In the genomic region with DNA sequence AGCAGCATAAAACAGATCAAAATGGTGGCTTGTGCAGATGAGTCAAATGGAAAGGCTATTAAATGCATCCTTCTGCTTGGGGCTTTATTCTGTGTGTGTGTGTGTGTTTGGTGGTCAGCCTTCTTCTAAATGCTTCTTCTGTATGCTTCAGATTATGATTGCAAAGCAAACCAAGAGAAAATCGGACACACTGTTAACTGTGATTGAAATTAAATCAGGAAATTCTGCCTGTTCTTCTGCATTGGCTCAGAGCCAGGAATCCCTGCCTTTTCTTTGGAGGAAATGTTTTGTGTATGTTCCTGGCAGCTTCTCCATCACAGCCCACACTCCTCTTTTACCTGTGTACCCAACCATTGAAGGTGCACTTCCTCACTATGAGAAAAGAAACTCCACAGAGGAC, we compare ENCODE assay signal across 28 cellular contexts. TPM values are rescaled to one million over a fixed set of nuclear protein-coding genes. Genes with fewer than 3 reads are reported as not detected.
"Had no signal": no experiment of that assay in that cellular context is flagged by ENCODE, and none has a peak within 500 bp of the region (broad histone marks: within the 10 kb centered on the region; RNA-seq: fewer than 3 reads in every experiment).

No MANE protein-coding gene starts in this region.

- ATAC-seq: activated CD4-positive, alpha-beta T cell treated with anti-CD3 and anti-CD28 coated beads for 36 hours; activated T-cell treated with anti-CD3 and anti-CD28 coated beads, Interleukin-2, amount 50 U/mL, for 72 hours; Panc1; Right ventricle myocardium inferior had no signal

- H3K9me3 ChIP-seq: MG63 had no signal

- DNase-seq: activated CD4-positive, alpha-beta memory T cell treated with anti-CD3 and anti-CD28 coated beads, Interleukin-2, amount 10 ng/mL, durations not matched to agents 7 days and 5 days; activated CD4-positive, alpha-beta T cell treated with anti-CD3 and anti-CD28 coated beads for 36 hours; activated CD4-positive, alpha-beta T cell treated with anti-CD3 and anti-CD28 coated beads, Interleukin-2, amount 50 U/mL, for 1 hour; activated CD8-positive, alpha-beta memory T cell treated with anti-CD3 and anti-CD28 coated beads, Interleukin-2, amount 50 U/mL, for 4 hours; activated gamma-delta T cell treated with Interleukin-2 at 50 U/mL for 16 hours; activated naive CD4-positive, alpha-beta T cell treated with anti-CD3 and anti-CD28 coated beads, Interleukin-2, amount 10 ng/mL, durations not matched to agents 7 days and 5 days; activated naive CD8-positive, alpha-beta T cell treated with anti-CD3 and anti-CD28 coated beads for 36 hours; activated T-cell treated with anti-CD3 and anti-CD28 coated beads, Interleukin-2, amount 50 U/mL, for 72 hours; brain microvascular endothelial cell; MG63; MV-4-11; NCI-H1092 treated with DMSO at 0.1 percent for 48 hours; NCI-H1436 treated with DMSO at 0.1 percent for 48 hours; NCI-H187; NCI-H2107; NCI-H510A treated with DMSO at 0.1 percent for 48 hours; NCI-H69; NK-92 treated with Interleukin-12 subunit alpha and Interleukin-12 subunit beta, amount 100 ng/mL, for 24 hours; OCI-M1; RPMI8226; T-helper 1 cell; WERI-Rb-1 had no signal

- H3K27ac ChIP-seq: brain microvascular endothelial cell, cardiac muscle cell, SK-N-MC, WERI-Rb-1 had no signal

- H3K36me3 ChIP-seq: brain microvascular endothelial cell, cardiac muscle cell, MG63, WERI-Rb-1 had no signal

- H3K27me3 ChIP-seq: brain microvascular endothelial cell, cardiac muscle cell, MG63 had no signal

- H3K4me3 ChIP-seq: cardiac muscle cell, MG63, SK-N-MC had no signal

RNA-seq across cellular contexts. Expression of a gene that starts 22.3 kb away (rescaled TPM):
- total RNA-seq: activated CD4-positive, alpha-beta memory T cell treated with anti-CD3 and anti-CD28 coated beads, Interleukin-2, amount 10 ng/mL, durations not matched to agents 7 days and 5 days; activated CD4-positive, alpha-beta T cell treated with anti-CD3 and anti-CD28 coated beads for 36 hours; activated naive CD8-positive, alpha-beta T cell treated with anti-CD3 and anti-CD28 coated beads for 36 hours; activated T-cell treated with anti-CD3 and anti-CD28 coated beads, Interleukin-2, amount 50 U/mL, for 72 hours; activated T-helper 2 cell treated with anti-CD3 and anti-CD28 coated beads, Interferon-gamma antibody, Interleukin-2, Interleukin-4, amounts not matched to agents 10 μg/mL and 5 μg/mL and 100 μg/mL, durations not matched to agents 14 hours and 24 hours and 36 hours; T-helper 2 cell treated with Interferon-gamma antibody and Interleukin-4, amounts not matched to agents 100 ng/mL and 5 ng/mL, for 36 hours had no signal
